1 cellular context compared by ENCODE assay signal in genomic region chr3:33114622-33115023, GRCh38.
A peak's percentile ranks its signal among the peaks of the same experiment; 100 is the strongest.
TF ChIP-seq lines count a peak whose summit lies in the region.

No MANE protein-coding gene starts in this region.

TF ChIP-seq in K562, 482 proteins besides CTCF, POLR2A, EP300 and RAD21 (continued from another document and continues in another):
- no peak for TF ChIP-seq RBM22 (IDR thresholded peaks at IDR 0.05; ENCODE audit: low read depth, low read length, poor library complexity, severe bottlenecking)
- TF ChIP-seq ZNF347 (CRISPR knock-in tag; IDR thresholded peaks at IDR 0.05; ENCODE audit: low read depth), result no peak
- TF ChIP-seq, protein P1, sequence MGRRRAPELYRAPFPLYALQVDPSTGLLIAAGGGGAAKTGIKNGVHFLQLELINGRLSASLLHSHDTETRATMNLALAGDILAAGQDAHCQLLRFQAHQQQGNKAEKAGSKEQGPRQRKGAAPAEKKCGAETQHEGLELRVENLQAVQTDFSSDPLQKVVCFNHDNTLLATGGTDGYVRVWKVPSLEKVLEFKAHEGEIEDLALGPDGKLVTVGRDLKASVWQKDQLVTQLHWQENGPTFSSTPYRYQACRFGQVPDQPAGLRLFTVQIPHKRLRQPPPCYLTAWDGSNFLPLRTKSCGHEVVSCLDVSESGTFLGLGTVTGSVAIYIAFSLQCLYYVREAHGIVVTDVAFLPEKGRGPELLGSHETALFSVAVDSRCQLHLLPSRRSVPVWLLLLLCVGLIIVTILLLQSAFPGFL (CRISPR knock-in tag; IDR thresholded peaks at IDR 0.05), result no peak
- TF ChIP-seq GABPB1 (CRISPR knock-in tag; IDR thresholded peaks at IDR 0.05), result 0 out of 2 replicates have a peak, but pooled peaks have one; percentile 33
- TF ChIP-seq ZNF263 (CRISPR knock-in tag; IDR thresholded peaks at IDR 0.05; ENCODE audit: borderline replicate concordance), result no peak
- TF ChIP-seq TRIM28 (IDR thresholded peaks at IDR 0.05), result peak; percentile 39
- no peak for TF ChIP-seq NCOA4 (IDR thresholded peaks at IDR 0.05; ENCODE audit: partially characterized antibody)
- no peak for TF ChIP-seq BHLHE40 (IDR thresholded peaks at IDR 0.05; ENCODE audit: low read length)
- no peak for TF ChIP-seq NFIC (IDR thresholded peaks at IDR 0.05)
- 0 out of 2 replicates have a peak, but pooled peaks have one; percentile 6 for TF ChIP-seq FOXM1 (IDR thresholded peaks at IDR 0.05; ENCODE audit: low read depth)
- no peak for TF ChIP-seq FOXM1 (CRISPR knock-in tag; IDR thresholded peaks at IDR 0.05; ENCODE audit: low read depth)
- TF ChIP-seq MEIS2 (IDR thresholded peaks at IDR 0.05; ENCODE audit: partially characterized antibody), result no peak
- TF ChIP-seq FOXP1 (CRISPR knock-in tag; IDR thresholded peaks at IDR 0.05), result no peak; the same call in 1 of the 2 replicates
- no peak for TF ChIP-seq ZNF217 (CRISPR knock-in tag; IDR thresholded peaks at IDR 0.05)
- no peak for TF ChIP-seq CHD7 (IDR thresholded peaks at IDR 0.05; ENCODE audit: low read depth, low read length)
- TF ChIP-seq ZNF707 (CRISPR knock-in tag; conservative IDR thresholded peaks at IDR 0.05), result no peak
- TF ChIP-seq FOXA3 (CRISPR knock-in tag; conservative IDR thresholded peaks at IDR 0.05 in 1 of 2, IDR thresholded peaks at IDR 0.05 in 1 of 2), result no peak; a peak in 1 of 4 replicates
- no peak for TF ChIP-seq ARNT (IDR thresholded peaks at IDR 0.05)
- TF ChIP-seq, protein P2, sequence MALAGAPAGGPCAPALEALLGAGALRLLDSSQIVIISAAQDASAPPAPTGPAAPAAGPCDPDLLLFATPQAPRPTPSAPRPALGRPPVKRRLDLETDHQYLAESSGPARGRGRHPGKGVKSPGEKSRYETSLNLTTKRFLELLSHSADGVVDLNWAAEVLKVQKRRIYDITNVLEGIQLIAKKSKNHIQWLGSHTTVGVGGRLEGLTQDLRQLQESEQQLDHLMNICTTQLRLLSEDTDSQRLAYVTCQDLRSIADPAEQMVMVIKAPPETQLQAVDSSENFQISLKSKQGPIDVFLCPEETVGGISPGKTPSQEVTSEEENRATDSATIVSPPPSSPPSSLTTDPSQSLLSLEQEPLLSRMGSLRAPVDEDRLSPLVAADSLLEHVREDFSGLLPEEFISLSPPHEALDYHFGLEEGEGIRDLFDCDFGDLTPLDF (CRISPR knock-in tag; IDR thresholded peaks at IDR 0.05), result no peak
- TF ChIP-seq TEAD2 (tag; IDR thresholded peaks at IDR 0.05), result no peak
- TF ChIP-seq GTF2F1 (IDR thresholded peaks at IDR 0.05; ENCODE audit: low read depth, low read length), result no peak
- no peak for TF ChIP-seq ZEB2 (IDR thresholded peaks at IDR 0.05)
- peak in 1 of 2 experiments; percentile 88; a peak in 1 of 4 replicates for TF ChIP-seq HDAC1 (IDR thresholded peaks at IDR 0.05)
- TF ChIP-seq ELK1 (CRISPR knock-in tag; IDR thresholded peaks at IDR 0.05), result no peak
- TF ChIP-seq MAZ (CRISPR knock-in tag; conservative IDR thresholded peaks at IDR 0.05 in 1 of 2, IDR thresholded peaks at IDR 0.05 in 1 of 2), result peak in 1 of 2 experiments; percentile 80; a peak in 1 of 4 replicates
- no peak for TF ChIP-seq EGR1 (conservative IDR thresholded peaks at IDR 0.05)
- TF ChIP-seq PTBP1 (IDR thresholded peaks at IDR 0.05; ENCODE audit: low read depth, low read length), result 0 out of 2 replicates have a peak, but pooled peaks have one; percentile 6
- TF ChIP-seq, protein P3, sequence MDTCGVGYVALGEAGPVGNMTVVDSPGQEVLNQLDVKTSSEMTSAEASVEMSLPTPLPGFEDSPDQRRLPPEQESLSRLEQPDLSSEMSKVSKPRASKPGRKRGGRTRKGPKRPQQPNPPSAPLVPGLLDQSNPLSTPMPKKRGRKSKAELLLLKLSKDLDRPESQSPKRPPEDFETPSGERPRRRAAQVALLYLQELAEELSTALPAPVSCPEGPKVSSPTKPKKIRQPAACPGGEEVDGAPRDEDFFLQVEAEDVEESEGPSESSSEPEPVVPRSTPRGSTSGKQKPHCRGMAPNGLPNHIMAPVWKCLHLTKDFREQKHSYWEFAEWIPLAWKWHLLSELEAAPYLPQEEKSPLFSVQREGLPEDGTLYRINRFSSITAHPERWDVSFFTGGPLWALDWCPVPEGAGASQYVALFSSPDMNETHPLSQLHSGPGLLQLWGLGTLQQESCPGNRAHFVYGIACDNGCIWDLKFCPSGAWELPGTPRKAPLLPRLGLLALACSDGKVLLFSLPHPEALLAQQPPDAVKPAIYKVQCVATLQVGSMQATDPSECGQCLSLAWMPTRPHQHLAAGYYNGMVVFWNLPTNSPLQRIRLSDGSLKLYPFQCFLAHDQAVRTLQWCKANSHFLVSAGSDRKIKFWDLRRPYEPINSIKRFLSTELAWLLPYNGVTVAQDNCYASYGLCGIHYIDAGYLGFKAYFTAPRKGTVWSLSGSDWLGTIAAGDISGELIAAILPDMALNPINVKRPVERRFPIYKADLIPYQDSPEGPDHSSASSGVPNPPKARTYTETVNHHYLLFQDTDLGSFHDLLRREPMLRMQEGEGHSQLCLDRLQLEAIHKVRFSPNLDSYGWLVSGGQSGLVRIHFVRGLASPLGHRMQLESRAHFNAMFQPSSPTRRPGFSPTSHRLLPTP (IDR thresholded peaks at IDR 0.05; ENCODE audit: borderline replicate concordance, extremely low read depth, insufficient read length), result no peak
- TF ChIP-seq GTF2E2 (tag; IDR thresholded peaks at IDR 0.05), result peak; percentile 86
- no peak for TF ChIP-seq SETDB1 (IDR thresholded peaks at IDR 0.05; ENCODE audit: low read length)
- no peak for TF ChIP-seq ZNF609 (CRISPR knock-in tag; IDR thresholded peaks at IDR 0.05; ENCODE audit: borderline replicate concordance)
- no peak for TF ChIP-seq KLF13 (tag; IDR thresholded peaks at IDR 0.05; ENCODE audit: borderline replicate concordance, low read depth)
- TF ChIP-seq SREBF2 (CRISPR knock-in tag; IDR thresholded peaks at IDR 0.05), result no peak
- no peak for TF ChIP-seq ZNF717 (CRISPR knock-in tag; IDR thresholded peaks at IDR 0.05)
- no peak for TF ChIP-seq IRF2 (CRISPR knock-in tag; IDR thresholded peaks at IDR 0.05)
- TF ChIP-seq JUNB (CRISPR knock-in tag; conservative IDR thresholded peaks at IDR 0.05), result no peak
- TF ChIP-seq RNF2 (IDR thresholded peaks at IDR 0.05), result 0 out of 2 replicates have a peak, but pooled peaks have one; percentile 0
- TF ChIP-seq POLR2H (tag; IDR thresholded peaks at IDR 0.05; ENCODE audit: low read depth), result no peak
- no peak for TF ChIP-seq U2AF2 (optimal IDR thresholded peaks at IDR 0.05; ENCODE audit: low read depth, low read length)
- no peak for TF ChIP-seq ZNF445 (CRISPR knock-in tag; IDR thresholded peaks at IDR 0.05; ENCODE audit: low read depth)
- TF ChIP-seq DPF2 (IDR thresholded peaks at IDR 0.05), result no peak
- no peak; the same call in 1 of the 2 replicates for TF ChIP-seq ELF1 (tag; IDR thresholded peaks at IDR 0.05)
- TF ChIP-seq EHMT2 (IDR thresholded peaks at IDR 0.05), result no peak
